ENCODE assay signal across 15 cellular contexts in the genomic region with DNA sequence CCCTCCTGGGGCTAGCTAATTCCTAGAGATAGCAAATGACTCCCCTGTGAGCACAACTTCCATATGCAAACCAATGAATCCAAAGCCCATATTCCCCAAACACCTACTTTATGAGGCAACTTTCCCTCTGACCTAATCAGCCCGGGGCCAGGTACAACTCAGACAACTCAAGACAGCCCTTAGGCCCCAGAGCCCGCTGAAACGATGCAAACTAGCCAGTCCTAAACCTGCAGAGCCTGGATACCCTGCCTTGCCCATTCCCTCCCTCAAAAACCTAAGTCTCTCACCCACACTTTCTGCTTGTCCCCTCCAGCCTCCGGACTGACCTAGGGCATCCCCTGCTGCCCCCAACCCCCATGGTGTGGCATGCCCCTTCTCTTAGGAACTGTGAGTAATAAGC.
DNase-seq lines count a peak whose midpoint lies in the region; ATAC-seq, FAIRE-seq and TF ChIP-seq lines count a peak whose summit lies in the region.
"Had no signal": no experiment of that assay in that cellular context is flagged by ENCODE, and none has a peak within 500 bp of the region (broad histone marks: within the 10 kb centered on the region; RNA-seq: fewer than 3 reads in every experiment).

No MANE protein-coding gene starts in this region.

- no peak for TF ChIP-seq CTCF in H1 (IDR thresholded peaks at IDR 0.05; ENCODE audit: control extremely low read depth in 1 of 3, insufficient read depth in 1 of 3, low read depth in 1 of 3, low read length in 3 of 3)

- H3K4me2 ChIP-seq in H1 (ENCODE audit: insufficient read depth in 1 of 2, low read depth in 2 of 2, low read length in 2 of 2) (no peak overlapping the region), mesendoderm (ENCODE audit: low read length) (no peak overlapping the region)

- DNase-seq in ELF-1 (ENCODE audit: low read depth, low spot score) (peak; percentile 4), H1 (ENCODE audit: low read depth in 1 of 2, low spot score in 2 of 2) (no peak), mesendoderm (peak; percentile 16), occipital lobe (lab: John Stamatoyannopoulos, UW) (no peak), Right ventricle myocardium inferior (ENCODE audit: missing footprints) (no peak)
- DNase-seq: Caco-2; CD4-positive, alpha-beta T cell; DMS79; GF-D8; GOT3; KG1 had no signal

- CTCF ChIA-PET in H1 (lab: Charles Lee; ENCODE audit: partially characterized antibody), result interaction anchor here (2.0 to 2.6 kb wide), 2 partner anchors 8 to 9 kb away, joined by 5 to 15 read pairs; no protein-coding TSS in a partner anchor

- no peak overlapping the region for H2BK15ac ChIP-seq in H1 (ENCODE audit: low read length)
- H2BK15ac ChIP-seq in mesendoderm (replicated peaks; ENCODE audit: low read depth), result no peak overlapping the region

- H4K8ac ChIP-seq in H1 (ENCODE audit: extremely low read depth, insufficient read depth, low read length) (no peak overlapping the region), mesendoderm (ENCODE audit: low read depth, low read length) (no peak overlapping the region)

- no peak overlapping the region for H3K23ac ChIP-seq in H1 (ENCODE audit: insufficient read length)
- no peak overlapping the region for H3K23ac ChIP-seq in mesendoderm (ENCODE audit: low read length)

- no peak for TF ChIP-seq RAD21 in H1 (IDR thresholded peaks at IDR 0.05 in 1 of 2, conservative IDR thresholded peaks at IDR 0.05 in 1 of 2; ENCODE audit: low read depth in 2 of 2, low read length in 2 of 2)

- H2BK12ac ChIP-seq in H1 (ENCODE audit: low read depth, low read length), result no peak overlapping the region

- no peaks in the 10 kb centered on the region for H3K23me2 ChIP-seq in H1 (ENCODE audit: low read depth, low read length)

- H4K5ac ChIP-seq in H1 (ENCODE audit: insufficient read length, low read depth, low read length), result no peak overlapping the region
- H4K5ac ChIP-seq in mesendoderm (ENCODE audit: low read length), result no peak overlapping the region

- H3K56ac ChIP-seq in H1 (replicated peaks; ENCODE audit: insufficient read length, low read depth, low read length) (no peak overlapping the region), mesendoderm (ENCODE audit: low read length) (no peak overlapping the region)

- H3K79me1 ChIP-seq in H1 (ENCODE audit: low read depth, low read length), result no peaks in the 10 kb centered on the region
- H3K79me1 ChIP-seq in mesendoderm (ENCODE audit: low read length), result no peaks in the 10 kb centered on the region

- H2AK5ac ChIP-seq in H1 (ENCODE audit: low read depth, low read length) (no peak overlapping the region), mesendoderm (ENCODE audit: low read length) (no peak overlapping the region)

- H3K18ac ChIP-seq in H1 (ENCODE audit: extremely low read depth, low read length) (peak overlapping the region; percentile 51; the same call in 1 of the 2 replicates), mesendoderm (ENCODE audit: low read length) (no peak overlapping the region)

- H3K9me3 ChIP-seq in H1 (ENCODE audit: insufficient read depth in 2 of 2, low read depth in 1 of 2, low read length in 1 of 2), result no peaks in the 10 kb centered on the region
- H3K9me3 ChIP-seq: Caco-2 had no signal

- H3K4ac ChIP-seq in H1 (replicated peaks; ENCODE audit: insufficient read length, low read depth, low read length) (no peak overlapping the region), mesendoderm (ENCODE audit: low read depth, low read length) (no peak overlapping the region)

- TF ChIP-seq POLR2A in H1 (IDR thresholded peaks at IDR 0.05; ENCODE audit: control extremely low read depth in 1 of 2, low read depth in 2 of 2, low read length in 2 of 2), result no peak

- H2BK120ac ChIP-seq in H1 (replicated peaks; ENCODE audit: low read depth, low read length), result no peak overlapping the region
- no peak overlapping the region for H2BK120ac ChIP-seq in mesendoderm (ENCODE audit: low read depth, low read length)

- no peak for TF ChIP-seq EP300 in H1 (IDR thresholded peaks at IDR 0.05; ENCODE audit: borderline replicate concordance in 1 of 2, low read depth in 2 of 2, low read length in 2 of 2)

- H3K4me3 ChIP-seq in H1 (ENCODE audit: extremely low read depth in 1 of 4, insufficient read depth in 2 of 4, low read depth in 3 of 4, low read length in 4 of 4) (no peak overlapping the region), mesendoderm (ENCODE audit: low read length) (no peak overlapping the region)
- H3K4me3 ChIP-seq: HAP-1 had no signal

- no peak overlapping the region for H3K14ac ChIP-seq in H1 (ENCODE audit: insufficient read length)

- no peaks in the 10 kb centered on the region for H3K36me3 ChIP-seq in H1 (ENCODE audit: control insufficient read depth in 2 of 4, insufficient read depth in 4 of 4, low read length in 3 of 4)
- no peaks in the 10 kb centered on the region for H3K36me3 ChIP-seq in mesendoderm (ENCODE audit: control insufficient read depth, insufficient read depth, low read length)
- H3K36me3 ChIP-seq: HAP-1 had no signal

- H3K9ac ChIP-seq in H1 (replicated peaks in 1 of 4; ENCODE audit: extremely low read depth in 1 of 4, low read depth in 3 of 4, low read length in 3 of 4), result no peak overlapping the region
- H3K9ac ChIP-seq in mesendoderm (ENCODE audit: low read length), result no peak overlapping the region

- H3K79me2 ChIP-seq in H1 (ENCODE audit: control insufficient read depth in 1 of 2, insufficient read depth in 2 of 2, low read length in 2 of 2) (no peaks in the 10 kb centered on the region), mesendoderm (ENCODE audit: control insufficient read depth, insufficient read depth, low read length) (no peaks in the 10 kb centered on the region)

- H2BK5ac ChIP-seq in H1 (ENCODE audit: low read depth, low read length) (peak overlapping the region; percentile 40; the same call in 1 of the 2 replicates), mesendoderm (ENCODE audit: low read length) (no peak overlapping the region)

- no peaks in the 10 kb centered on the region for H4K20me1 ChIP-seq in H1 (replicated peaks in 1 of 2; ENCODE audit: control insufficient read depth in 1 of 2, insufficient read depth in 2 of 2, low read length in 2 of 2)

- POLR2A ChIA-PET in H1 (lab: Charles Lee; ENCODE audit: partially characterized antibody), result no interaction called here

- FAIRE-seq in H1 (lab: Jason Lieb, UNC), result no peak

- 65% methylated on average over 4 of the region's 4 CpGs; no CpG with 5 or more reads in 1 of the 2 experiments for WGBS in H1 (ENCODE audit: extremely low coverage in 1 of 2, insufficient coverage in 1 of 2, insufficient read length in 1 of 2, insufficient replicate concordance in 2 of 2, low coverage in 1 of 2, low lambda C conversion rate in 2 of 2, missing lambda C conversion rate in 1 of 2), 2 experiments
- whole genome bisulfite sequencing in mesendoderm (ENCODE audit: extremely low coverage, insufficient coverage, low lambda C conversion rate), result no CpG with 5 or more reads among the region's 4 CpGs

- H3K27ac ChIP-seq in H1 (ENCODE audit: low read depth, low read length), result no peak overlapping the region
- H3K27ac ChIP-seq in mesendoderm (ENCODE audit: low read depth, low read length), result no peak overlapping the region
- H3K27ac ChIP-seq: C4-2B had no signal

- no peak overlapping the region for H4K91ac ChIP-seq in H1 (replicated peaks; ENCODE audit: insufficient read length, low read length)

- H3K4me1 ChIP-seq in H1 (replicated peaks in 1 of 4; ENCODE audit: control insufficient read depth in 3 of 4, insufficient read depth in 4 of 4, low read length in 3 of 4), result peaks cover 0 to 9% (median 2%) of the 10 kb centered on the region in 4 experiments; a peak in 3 of 7 replicates
- peaks cover 3% of the 10 kb centered on the region for H3K4me1 ChIP-seq in mesendoderm (ENCODE audit: control insufficient read depth, low read depth, low read length)
- H3K4me1 ChIP-seq: Caco-2, HAP-1 had no signal

- peak overlapping the region; percentile 11; the same call in 1 of the 2 replicates for H2AFZ ChIP-seq in H1 (ENCODE audit: low read length)

- ATAC-seq in HG02870 (IDR thresholded peaks at IDR 0.05; ENCODE audit: unreplicated experiment) (no peak), GM21825 (IDR thresholded peaks at IDR 0.05; ENCODE audit: unreplicated experiment) (no peak), Right ventricle myocardium inferior (no peak)

- no peak overlapping the region for H2BK20ac ChIP-seq in H1 (ENCODE audit: low read length)

- H3K27me3 ChIP-seq in H1 (replicated peaks in 1 of 4; ENCODE audit: control insufficient read depth in 3 of 4, extremely low read depth in 1 of 4, insufficient read depth in 3 of 4, low read length in 3 of 4) (no peaks in the 10 kb centered on the region), mesendoderm (ENCODE audit: insufficient read depth, low read length, poor library complexity) (no peaks in the 10 kb centered on the region)

- intact Hi-C loops in Right ventricle myocardium inferior (cut with DNase I), result no loop called here

TF ChIP-seq in H1, 55 proteins besides CTCF, POLR2A, EP300 and RAD21 (continues in another document):
- TF ChIP-seq CTBP2 (IDR thresholded peaks at IDR 0.05; ENCODE audit: borderline replicate concordance, insufficient read depth, insufficient read length, low read length) (no peak), JUN (IDR thresholded peaks at IDR 0.05; ENCODE audit: low read depth, low read length) (no peak), FOSL1 (IDR thresholded peaks at IDR 0.05; ENCODE audit: insufficient read depth, low read depth, low read length) (no peak), SIRT6 (IDR thresholded peaks at IDR 0.05; ENCODE audit: low read length) (no peak), MAX (IDR thresholded peaks at IDR 0.05) (no peak), KDM1A (IDR thresholded peaks at IDR 0.05; ENCODE audit: borderline replicate concordance, low read length) (no peak), MAFK (IDR thresholded peaks at IDR 0.05; ENCODE audit: low read depth, low read length) (no peak), BACH1 (IDR thresholded peaks at IDR 0.05; ENCODE audit: low read length) (no peak), CHD1 (IDR thresholded peaks at IDR 0.05; ENCODE audit: low read depth, low read length) (no peak), SAP30 (IDR thresholded peaks at IDR 0.05; ENCODE audit: insufficient read depth, insufficient replicate concordance, low read length) (no peak), ASH2L (IDR thresholded peaks at IDR 0.05; ENCODE audit: low read length) (no peak), POU5F1 (IDR thresholded peaks at IDR 0.05; ENCODE audit: low read depth, low read length) (no peak), SP1 (IDR thresholded peaks at IDR 0.05; ENCODE audit: low read depth, low read length) (no peak), PHF8 (conservative IDR thresholded peaks at IDR 0.05; ENCODE audit: low read depth, low read length) (no peak), RNF2 (IDR thresholded peaks at IDR 0.05; ENCODE audit: borderline replicate concordance, low read depth, low read length, missing control alignments, poor library complexity, severe bottlenecking) (no peak), EZH2 (IDR thresholded peaks at IDR 0.05; ENCODE audit: low read depth, low read length, severe bottlenecking) (no peak), TAF7 (optimal IDR thresholded peaks at IDR 0.05; ENCODE audit: borderline replicate concordance, low read depth, low read length) (no peak)

Comparison
In these comparisons a context has a peak if more than half of its experiments do, and no peak if none do; other contexts are left out.
1. DNase-seq: peak in ELF-1 (single experiment) and mesendoderm (single experiment); none in H1 (0 of 2), occipital lobe (single experiment) and Right ventricle myocardium inferior (single experiment).